1 cellular context compared by ENCODE assay signal in the genomic region with DNA sequence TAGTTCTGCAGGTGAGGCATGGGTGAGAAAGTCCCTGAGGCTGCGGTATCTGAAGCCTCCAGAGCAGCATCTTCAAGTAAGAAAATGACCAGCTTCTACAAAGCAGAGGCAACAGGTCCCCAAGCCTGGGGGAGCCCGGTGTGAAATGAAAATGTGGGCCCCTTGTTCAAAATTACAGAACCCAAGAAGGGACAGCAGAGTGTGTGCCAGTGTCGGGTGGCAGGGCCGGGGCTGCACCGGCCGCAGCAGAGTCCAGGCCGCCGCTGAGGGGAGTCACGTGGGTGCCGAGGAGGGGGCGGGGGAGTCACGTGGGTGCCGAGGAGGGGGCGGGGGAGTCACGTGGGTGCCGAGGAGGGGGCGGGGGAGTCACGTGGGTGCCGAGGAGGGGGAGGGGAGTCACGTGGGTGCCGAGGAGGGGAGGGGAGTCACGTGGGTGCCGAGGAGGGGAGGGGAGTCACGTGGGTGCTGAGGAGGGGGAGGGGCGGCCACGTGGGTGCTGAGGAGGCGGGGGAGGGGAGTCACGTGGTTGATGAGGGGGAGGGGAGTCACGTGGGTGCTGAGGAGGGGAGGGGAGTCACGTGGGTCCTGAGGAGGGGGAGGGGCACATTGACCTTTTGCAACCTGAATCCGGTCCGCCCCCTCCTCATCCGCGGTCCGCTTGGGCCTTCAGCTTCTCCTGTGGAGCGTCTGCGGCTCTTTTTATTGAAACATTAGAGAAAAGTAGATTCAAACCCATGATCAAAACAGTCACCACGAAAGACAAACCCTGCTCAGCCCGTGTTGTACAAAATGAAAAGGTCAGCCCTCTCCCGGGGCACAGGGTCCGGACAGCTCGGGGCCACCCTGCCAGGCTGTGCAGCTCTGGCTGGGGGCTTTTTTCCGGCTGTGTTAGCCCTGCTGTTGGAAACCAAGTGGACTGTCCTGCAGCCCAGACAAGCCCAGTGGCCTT.
A peak's percentile ranks its signal among the peaks of the same experiment; 100 is the strongest.
TF ChIP-seq lines count a peak whose summit lies in the region.

No MANE protein-coding gene starts in this region.

TF ChIP-seq in HEK293, 187 proteins besides CTCF, POLR2A, EP300 and RAD21 (continued from another document):
- TF ChIP-seq, protein P1, sequence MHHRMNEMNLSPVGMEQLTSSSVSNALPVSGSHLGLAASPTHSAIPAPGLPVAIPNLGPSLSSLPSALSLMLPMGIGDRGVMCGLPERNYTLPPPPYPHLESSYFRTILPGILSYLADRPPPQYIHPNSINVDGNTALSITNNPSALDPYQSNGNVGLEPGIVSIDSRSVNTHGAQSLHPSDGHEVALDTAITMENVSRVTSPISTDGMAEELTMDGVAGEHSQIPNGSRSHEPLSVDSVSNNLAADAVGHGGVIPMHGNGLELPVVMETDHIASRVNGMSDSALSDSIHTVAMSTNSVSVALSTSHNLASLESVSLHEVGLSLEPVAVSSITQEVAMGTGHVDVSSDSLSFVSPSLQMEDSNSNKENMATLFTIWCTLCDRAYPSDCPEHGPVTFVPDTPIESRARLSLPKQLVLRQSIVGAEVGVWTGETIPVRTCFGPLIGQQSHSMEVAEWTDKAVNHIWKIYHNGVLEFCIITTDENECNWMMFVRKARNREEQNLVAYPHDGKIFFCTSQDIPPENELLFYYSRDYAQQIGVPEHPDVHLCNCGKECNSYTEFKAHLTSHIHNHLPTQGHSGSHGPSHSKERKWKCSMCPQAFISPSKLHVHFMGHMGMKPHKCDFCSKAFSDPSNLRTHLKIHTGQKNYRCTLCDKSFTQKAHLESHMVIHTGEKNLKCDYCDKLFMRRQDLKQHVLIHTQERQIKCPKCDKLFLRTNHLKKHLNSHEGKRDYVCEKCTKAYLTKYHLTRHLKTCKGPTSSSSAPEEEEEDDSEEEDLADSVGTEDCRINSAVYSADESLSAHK (tag by site-specific recombination; IDR thresholded peaks at IDR 0.05): no peak
- TF ChIP-seq ZNF747 (tag by site-specific recombination; IDR thresholded peaks at IDR 0.05) (no peak), ZNF223 (tag by site-specific recombination; IDR thresholded peaks at IDR 0.05) (no peak), ZBTB17 (tag by site-specific recombination; IDR thresholded peaks at IDR 0.05) (no peak), SCRT2 (tag by site-specific recombination; IDR thresholded peaks at IDR 0.05) (0 out of 2 replicates have a peak, but pooled peaks have one; percentile 17), ZNF10 (tag by site-specific recombination; IDR thresholded peaks at IDR 0.05) (no peak), KLF9 (tag by site-specific recombination; IDR thresholded peaks at IDR 0.05; ENCODE audit: low read depth) (peak; percentile 60; the same call in 1 of the 2 replicates), KLF10 (tag by site-specific recombination; IDR thresholded peaks at IDR 0.05) (peak; percentile 42; the same call in 1 of the 2 replicates), SCRT1 (tag by site-specific recombination; IDR thresholded peaks at IDR 0.05; ENCODE audit: borderline replicate concordance) (no peak), ZNF335 (tag by site-specific recombination; conservative IDR thresholded peaks at IDR 0.05) (peak; percentile 33; the same call in 1 of the 2 replicates), REPIN1 (tag by site-specific recombination; IDR thresholded peaks at IDR 0.05; ENCODE audit: low read depth) (no peak), MEIS1 (CRISPR knock-in tag; IDR thresholded peaks at IDR 0.05; ENCODE audit: borderline replicate concordance) (no peak), ZNF133 (tag by site-specific recombination; IDR thresholded peaks at IDR 0.05) (no peak), ZNF394 (tag by site-specific recombination; IDR thresholded peaks at IDR 0.05; ENCODE audit: borderline replicate concordance) (0 out of 2 replicates have a peak, but pooled peaks have one; percentile 27), PRDM1 (tag by site-specific recombination; IDR thresholded peaks at IDR 0.05) (no peak), GLIS1 (tag by site-specific recombination; IDR thresholded peaks at IDR 0.05) (no peak), ZNF548 (tag by site-specific recombination; IDR thresholded peaks at IDR 0.05) (no peak), ZNF211 (tag by site-specific recombination; IDR thresholded peaks at IDR 0.05; ENCODE audit: low read depth) (no peak), ZNF174 (tag by site-specific recombination; IDR thresholded peaks at IDR 0.05) (no peak), SP3 (tag by site-specific recombination; IDR thresholded peaks at IDR 0.05) (peak; percentile 48; the same call in 1 of the 2 replicates), ZNF76 (tag by site-specific recombination; IDR thresholded peaks at IDR 0.05; ENCODE audit: borderline replicate concordance, low read depth) (no peak), ZFP3 (tag by site-specific recombination; IDR thresholded peaks at IDR 0.05; ENCODE audit: low read depth) (0 out of 2 replicates have a peak, but pooled peaks have one; percentile 18), ZBTB8A (tag by site-specific recombination; IDR thresholded peaks at IDR 0.05) (no peak)
- TF ChIP-seq, protein P2, sequence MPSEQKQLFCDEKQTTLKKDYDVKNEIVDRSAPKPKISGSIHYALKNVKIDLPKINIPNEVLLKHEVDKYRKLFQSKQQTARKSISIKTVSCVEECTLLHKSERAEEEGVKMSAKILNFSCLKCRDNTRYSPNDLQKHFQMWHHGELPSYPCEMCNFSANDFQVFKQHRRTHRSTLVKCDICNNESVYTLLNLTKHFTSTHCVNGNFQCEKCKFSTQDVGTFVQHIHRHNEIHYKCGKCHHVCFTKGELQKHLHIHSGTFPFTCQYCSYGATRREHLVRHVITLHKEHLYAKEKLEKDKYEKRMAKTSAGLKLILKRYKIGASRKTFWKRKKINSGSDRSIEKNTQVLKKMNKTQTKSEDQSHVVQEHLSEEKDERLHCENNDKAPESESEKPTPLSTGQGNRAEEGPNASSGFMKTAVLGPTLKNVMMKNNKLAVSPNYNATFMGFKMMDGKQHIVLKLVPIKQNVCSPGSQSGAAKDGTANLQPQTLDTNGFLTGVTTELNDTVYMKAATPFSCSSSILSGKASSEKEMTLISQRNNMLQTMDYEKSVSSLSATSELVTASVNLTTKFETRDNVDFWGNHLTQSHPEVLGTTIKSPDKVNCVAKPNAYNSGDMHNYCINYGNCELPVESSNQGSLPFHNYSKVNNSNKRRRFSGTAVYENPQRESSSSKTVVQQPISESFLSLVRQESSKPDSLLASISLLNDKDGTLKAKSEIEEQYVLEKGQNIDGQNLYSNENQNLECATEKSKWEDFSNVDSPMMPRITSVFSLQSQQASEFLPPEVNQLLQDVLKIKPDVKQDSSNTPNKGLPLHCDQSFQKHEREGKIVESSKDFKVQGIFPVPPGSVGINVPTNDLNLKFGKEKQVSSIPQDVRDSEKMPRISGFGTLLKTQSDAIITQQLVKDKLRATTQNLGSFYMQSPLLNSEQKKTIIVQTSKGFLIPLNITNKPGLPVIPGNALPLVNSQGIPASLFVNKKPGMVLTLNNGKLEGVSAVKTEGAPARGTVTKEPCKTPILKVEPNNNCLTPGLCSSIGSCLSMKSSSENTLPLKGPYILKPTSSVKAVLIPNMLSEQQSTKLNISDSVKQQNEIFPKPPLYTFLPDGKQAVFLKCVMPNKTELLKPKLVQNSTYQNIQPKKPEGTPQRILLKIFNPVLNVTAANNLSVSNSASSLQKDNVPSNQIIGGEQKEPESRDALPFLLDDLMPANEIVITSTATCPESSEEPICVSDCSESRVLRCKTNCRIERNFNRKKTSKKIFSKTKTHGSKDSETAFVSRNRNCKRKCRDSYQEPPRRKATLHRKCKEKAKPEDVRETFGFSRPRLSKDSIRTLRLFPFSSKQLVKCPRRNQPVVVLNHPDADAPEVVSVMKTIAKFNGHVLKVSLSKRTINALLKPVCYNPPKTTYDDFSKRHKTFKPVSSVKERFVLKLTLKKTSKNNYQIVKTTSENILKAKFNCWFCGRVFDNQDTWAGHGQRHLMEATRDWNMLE (tag by site-specific recombination; conservative IDR thresholded peaks at IDR 0.05; ENCODE audit: low read depth): peak; percentile 43; the same call in 1 of the 2 replicates
- TF ChIP-seq, protein P3, sequence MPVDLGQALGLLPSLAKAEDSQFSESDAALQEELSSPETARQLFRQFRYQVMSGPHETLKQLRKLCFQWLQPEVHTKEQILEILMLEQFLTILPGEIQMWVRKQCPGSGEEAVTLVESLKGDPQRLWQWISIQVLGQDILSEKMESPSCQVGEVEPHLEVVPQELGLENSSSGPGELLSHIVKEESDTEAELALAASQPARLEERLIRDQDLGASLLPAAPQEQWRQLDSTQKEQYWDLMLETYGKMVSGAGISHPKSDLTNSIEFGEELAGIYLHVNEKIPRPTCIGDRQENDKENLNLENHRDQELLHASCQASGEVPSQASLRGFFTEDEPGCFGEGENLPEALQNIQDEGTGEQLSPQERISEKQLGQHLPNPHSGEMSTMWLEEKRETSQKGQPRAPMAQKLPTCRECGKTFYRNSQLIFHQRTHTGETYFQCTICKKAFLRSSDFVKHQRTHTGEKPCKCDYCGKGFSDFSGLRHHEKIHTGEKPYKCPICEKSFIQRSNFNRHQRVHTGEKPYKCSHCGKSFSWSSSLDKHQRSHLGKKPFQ (tag by site-specific recombination; IDR thresholded peaks at IDR 0.05): no peak
- TF ChIP-seq, protein P4, sequence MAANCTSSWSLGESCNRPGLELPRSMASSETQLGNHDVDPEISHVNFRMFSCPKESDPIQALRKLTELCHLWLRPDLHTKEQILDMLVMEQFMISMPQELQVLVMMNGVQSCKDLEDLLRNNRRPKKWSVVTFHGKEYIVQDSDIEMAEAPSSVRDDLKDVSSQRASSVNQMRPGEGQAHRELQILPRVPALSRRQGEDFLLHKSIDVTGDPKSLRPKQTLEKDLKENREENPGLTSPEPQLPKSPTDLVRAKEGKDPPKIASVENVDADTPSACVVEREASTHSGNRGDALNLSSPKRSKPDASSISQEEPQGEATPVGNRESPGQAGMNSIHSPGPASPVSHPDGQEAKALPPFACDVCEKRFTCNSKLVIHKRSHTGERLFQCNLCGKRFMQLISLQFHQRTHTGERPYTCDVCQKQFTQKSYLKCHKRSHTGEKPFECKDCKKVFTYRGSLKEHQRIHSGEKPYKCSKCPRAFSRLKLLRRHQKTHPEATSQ (tag by site-specific recombination; IDR thresholded peaks at IDR 0.05): no peak
- TF ChIP-seq, protein P5, sequence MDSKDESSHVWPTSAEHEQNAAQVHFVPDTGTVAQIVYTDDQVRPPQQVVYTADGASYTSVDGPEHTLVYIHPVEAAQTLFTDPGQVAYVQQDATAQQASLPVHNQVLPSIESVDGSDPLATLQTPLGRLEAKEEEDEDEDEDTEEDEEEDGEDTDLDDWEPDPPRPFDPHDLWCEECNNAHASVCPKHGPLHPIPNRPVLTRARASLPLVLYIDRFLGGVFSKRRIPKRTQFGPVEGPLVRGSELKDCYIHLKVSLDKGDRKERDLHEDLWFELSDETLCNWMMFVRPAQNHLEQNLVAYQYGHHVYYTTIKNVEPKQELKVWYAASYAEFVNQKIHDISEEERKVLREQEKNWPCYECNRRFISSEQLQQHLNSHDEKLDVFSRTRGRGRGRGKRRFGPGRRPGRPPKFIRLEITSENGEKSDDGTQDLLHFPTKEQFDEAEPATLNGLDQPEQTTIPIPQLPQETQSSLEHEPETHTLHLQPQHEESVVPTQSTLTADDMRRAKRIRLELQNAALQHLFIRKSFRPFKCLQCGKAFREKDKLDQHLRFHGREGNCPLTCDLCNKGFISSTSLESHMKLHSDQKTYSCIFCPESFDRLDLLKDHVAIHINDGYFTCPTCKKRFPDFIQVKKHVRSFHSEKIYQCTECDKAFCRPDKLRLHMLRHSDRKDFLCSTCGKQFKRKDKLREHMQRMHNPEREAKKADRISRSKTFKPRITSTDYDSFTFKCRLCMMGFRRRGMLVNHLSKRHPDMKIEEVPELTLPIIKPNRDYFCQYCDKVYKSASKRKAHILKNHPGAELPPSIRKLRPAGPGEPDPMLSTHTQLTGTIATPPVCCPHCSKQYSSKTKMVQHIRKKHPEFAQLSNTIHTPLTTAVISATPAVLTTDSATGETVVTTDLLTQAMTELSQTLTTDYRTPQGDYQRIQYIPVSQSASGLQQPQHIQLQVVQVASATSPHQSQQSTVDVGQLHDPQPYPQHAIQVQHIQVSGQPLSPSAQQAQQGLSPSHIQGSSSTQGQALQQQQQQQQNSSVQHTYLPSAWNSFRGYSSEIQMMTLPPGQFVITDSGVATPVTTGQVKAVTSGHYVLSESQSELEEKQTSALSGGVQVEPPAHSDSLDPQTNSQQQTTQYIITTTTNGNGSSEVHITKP (tag by site-specific recombination; IDR thresholded peaks at IDR 0.05): no peak
TF ChIP-seq in HEK293: peak in this region for 8.
